17 cellular contexts compared by ENCODE assay signal in the genomic region with DNA sequence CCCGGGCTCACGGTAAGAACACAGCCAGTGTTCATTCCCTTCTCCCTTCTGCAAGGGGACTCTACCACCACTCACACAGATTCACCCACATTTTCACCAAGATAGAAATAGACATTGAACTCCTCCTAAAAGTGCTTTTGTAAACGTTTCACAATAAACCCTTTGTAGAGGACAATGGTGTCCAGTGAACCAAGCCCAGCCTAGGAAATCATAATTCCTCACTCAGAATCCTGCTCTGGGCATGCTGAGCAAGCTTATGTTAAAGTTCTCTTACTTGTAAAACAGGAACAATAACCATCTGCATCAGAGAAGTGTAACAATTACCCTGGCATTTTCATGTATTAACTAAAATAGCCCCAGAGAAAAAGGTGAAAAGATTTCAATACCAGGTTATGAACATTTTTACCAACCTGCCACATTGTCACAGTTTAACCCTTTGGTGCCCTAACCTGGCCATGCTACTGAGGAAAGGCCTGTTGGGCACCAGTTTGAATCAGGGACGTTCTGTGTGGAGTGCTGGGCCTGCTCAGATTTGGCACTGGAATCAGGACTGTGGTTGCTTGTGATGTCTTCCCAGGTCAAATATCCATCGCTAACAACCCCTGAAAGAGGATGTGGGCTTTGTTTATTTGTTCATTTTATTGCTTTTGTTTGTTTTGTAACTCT. TPM values are rescaled to one million over a fixed set of nuclear protein-coding genes. Genes with fewer than 3 reads are reported as not detected.
A peak's percentile ranks its signal among the peaks of the same experiment; 100 is the strongest.
DNase-seq lines count a peak whose midpoint lies in the region; ATAC-seq and TF ChIP-seq lines count a peak whose summit lies in the region.
"Had no signal": no experiment of that assay in that cellular context is flagged by ENCODE, and none has a peak within 500 bp of the region (broad histone marks: within the 10 kb centered on the region; RNA-seq: fewer than 3 reads in every experiment).

No MANE protein-coding gene starts in this region.

- no peak overlapping the region for H3K4me3 Mint-ChIP-seq in activated CD4-positive, alpha-beta T cell treated with anti-CD3 and anti-CD28 coated beads, Interleukin-2, amount 10 ng/mL, durations not matched to agents 24 days and 14 days
- no peak overlapping the region for H3K4me3 Mint-ChIP-seq in activated CD8-positive, alpha-beta T cell treated with anti-CD3 and anti-CD28 coated beads for 36 hours

- H3K36me3 Mint-ChIP-seq in activated CD4-positive, alpha-beta T cell treated with anti-CD3 and anti-CD28 coated beads, Interleukin-2, amount 10 ng/mL, durations not matched to agents 24 days and 14 days (ENCODE audit: low read depth): peaks cover 5% of the 10 kb centered on the region
- no peaks in the 10 kb centered on the region for H3K36me3 Mint-ChIP-seq in activated CD8-positive, alpha-beta T cell treated with anti-CD3 and anti-CD28 coated beads for 36 hours (ENCODE audit: low read depth)

- H3K4me2 ChIP-seq in smooth muscle cell: no peak overlapping the region
- H3K4me2 ChIP-seq: PC-9 had no signal

- H3K9me3 ChIP-seq in smooth muscle cell (replicated peaks; ENCODE audit: low read depth): no peaks in the 10 kb centered on the region
- H3K9me3 ChIP-seq in colonic mucosa: no peaks in the 10 kb centered on the region

- H3K36me3 ChIP-seq in smooth muscle cell (ENCODE audit: low read depth) (no peaks in the 10 kb centered on the region), colonic mucosa (no peaks in the 10 kb centered on the region)
- H3K36me3 ChIP-seq: brain microvascular endothelial cell had no signal

- intact Hi-C loops in activated CD4-positive, alpha-beta T cell treated with anti-CD3 and anti-CD28 coated beads, Interleukin-2, amount 10 ng/mL, durations not matched to agents 24 days and 14 days (cut with micrococcal nuclease): loop anchor here (5.0 to 10.0 kb wide), 2 partner anchors 397 to 535 kb away; partner anchors contain the start of genes PPP4R1 and RALBP1
- intact Hi-C loops in activated CD8-positive, alpha-beta T cell treated with anti-CD3 and anti-CD28 coated beads for 36 hours (cut with micrococcal nuclease): loop anchor here (5.0 kb wide), 1 partner anchor 57 kb away; the partner anchor contains the start of gene ANKRD12
- intact Hi-C loops in colonic mucosa (cut with DNase I): loop anchor here (10.0 kb wide), 2 partner anchors 255 to 435 kb away; partner anchors contain the start of gene TWSG1

- POLR2A ChIA-PET in activated CD8-positive, alpha-beta T cell treated with anti-CD3 and anti-CD28 coated beads for 36 hours (lab: Charles Lee): interaction anchor here (1.1 to 3.7 kb wide), 8 partner anchors 8 to 59 kb away, joined by 3 to 81 read pairs (median 4); partner anchors contain the start of genes ANKRD12 and NDUFV2

- WGBS in smooth muscle cell (ENCODE audit: low lambda C conversion rate): 67% methylated on average over 5 of the region's 5 CpGs

- H3K4me3 ChIP-seq in smooth muscle cell (no peak overlapping the region), colonic mucosa (no peak overlapping the region)
- H3K4me3 ChIP-seq: PC-9 had no signal

- DNase-seq in activated CD4-positive, alpha-beta T cell treated with anti-CD3 and anti-CD28 coated beads, Interleukin-2, amount 10 ng/mL, durations not matched to agents 24 days and 14 days: no peak
- DNase-seq in activated CD4-positive, alpha-beta T cell treated with anti-CD3 and anti-CD28 coated beads, Interleukin-2, amount 50 U/mL, for 1 hour: no peak
- DNase-seq in activated CD8-positive, alpha-beta T cell treated with anti-CD3 and anti-CD28 coated beads for 36 hours: no peak
- DNase-seq in globus pallidus (ENCODE audit: low spot score): peak; percentile 84
- DNase-seq in smooth muscle cell (lab: John Stamatoyannopoulos, UW; ENCODE audit: unreplicated experiment): no peak
- no peak for DNase-seq in iPS-NIHi11 (ENCODE audit: low spot score)
- DNase-seq in D341Med (ENCODE audit: low spot score): no peak
- DNase-seq in colonic mucosa: no peak
- DNase-seq: activated CD4-positive, CD25-positive, alpha-beta regulatory T cell treated with anti-CD3 and anti-CD28 coated beads, Interleukin-2, amount 50 U/mL, for 72 hours; brain microvascular endothelial cell; effector CD8-positive, alpha-beta T cell; foreskin keratinocyte; GF-D8; NCI-H146; NCI-H510A treated with DMSO at 0.1 percent for 48 hours; PC-9; stimulated activated CD4-positive, alpha-beta T cell treated with anti-CD3 and anti-CD28 coated beads, Interleukin-2, amount 100 ng/mL, for 24 hours had no signal

- H3F3A ChIP-seq in smooth muscle cell (ENCODE audit: low read depth): peaks cover 5% of the 10 kb centered on the region

- peak overlapping the region; percentile 76 for H3K27ac Mint-ChIP-seq in activated CD4-positive, alpha-beta T cell treated with anti-CD3 and anti-CD28 coated beads, Interleukin-2, amount 10 ng/mL, durations not matched to agents 24 days and 14 days
- H3K27ac Mint-ChIP-seq in activated CD8-positive, alpha-beta T cell treated with anti-CD3 and anti-CD28 coated beads for 36 hours: peak overlapping the region; percentile 14

- no peaks in the 10 kb centered on the region for H3K9me3 Mint-ChIP-seq in activated CD4-positive, alpha-beta T cell treated with anti-CD3 and anti-CD28 coated beads, Interleukin-2, amount 10 ng/mL, durations not matched to agents 24 days and 14 days
- no peaks in the 10 kb centered on the region for H3K9me3 Mint-ChIP-seq in activated CD8-positive, alpha-beta T cell treated with anti-CD3 and anti-CD28 coated beads for 36 hours

- H3K4me1 ChIP-seq in smooth muscle cell (ENCODE audit: low read depth): no peaks in the 10 kb centered on the region
- no peaks in the 10 kb centered on the region for H3K4me1 ChIP-seq in colonic mucosa
- H3K4me1 ChIP-seq: foreskin keratinocyte had no signal

- no peaks in the 10 kb centered on the region for H3K79me2 ChIP-seq in smooth muscle cell (ENCODE audit: low read depth)

- no peak for TF ChIP-seq CTCF in activated CD8-positive, alpha-beta T cell treated with anti-CD3 and anti-CD28 coated beads for 36 hours (IDR thresholded peaks at IDR 0.05)
- TF ChIP-seq CTCF in smooth muscle cell (IDR thresholded peaks at IDR 0.05; ENCODE audit: borderline replicate concordance, insufficient read depth, poor library complexity, severe bottlenecking): no peak
- TF ChIP-seq CTCF in colonic mucosa (IDR thresholded peaks at IDR 0.05): no peak

- H2AFZ ChIP-seq in smooth muscle cell (ENCODE audit: low read depth): peak overlapping the region; percentile 36
- H2AFZ ChIP-seq: PC-9 had no signal

- H3K4me1 Mint-ChIP-seq in activated CD4-positive, alpha-beta T cell treated with anti-CD3 and anti-CD28 coated beads, Interleukin-2, amount 10 ng/mL, durations not matched to agents 24 days and 14 days: peaks cover 48% of the 10 kb centered on the region
- peaks cover 36% of the 10 kb centered on the region for H3K4me1 Mint-ChIP-seq in activated CD8-positive, alpha-beta T cell treated with anti-CD3 and anti-CD28 coated beads for 36 hours (ENCODE audit: low read depth)

- CTCF ChIA-PET in activated CD8-positive, alpha-beta T cell treated with anti-CD3 and anti-CD28 coated beads for 36 hours (lab: Charles Lee): interaction anchor here (1.0 to 1.2 kb wide), 3 partner anchors 10 to 68 kb away, joined by 3 to 4 read pairs (median 3); no protein-coding TSS in a partner anchor

- H4K20me1 ChIP-seq in smooth muscle cell (ENCODE audit: low read depth): no peaks in the 10 kb centered on the region

- no peaks in the 10 kb centered on the region for H3K27me3 Mint-ChIP-seq in activated CD4-positive, alpha-beta T cell treated with anti-CD3 and anti-CD28 coated beads, Interleukin-2, amount 10 ng/mL, durations not matched to agents 24 days and 14 days
- H3K27me3 Mint-ChIP-seq in activated CD8-positive, alpha-beta T cell treated with anti-CD3 and anti-CD28 coated beads for 36 hours: no peaks in the 10 kb centered on the region

- H3K9ac ChIP-seq in smooth muscle cell (ENCODE audit: low read depth) (no peak overlapping the region), colonic mucosa (ENCODE audit: low read depth in 2 of 2, low read length in 2 of 2) (no peak overlapping the region)

- no peaks in the 10 kb centered on the region for H3K27me3 ChIP-seq in smooth muscle cell (ENCODE audit: low read depth)
- H3K27me3 ChIP-seq in colonic mucosa: no peaks in the 10 kb centered on the region
- H3K27me3 ChIP-seq: brain microvascular endothelial cell, foreskin keratinocyte had no signal

- no peak for ATAC-seq in activated CD8-positive, alpha-beta T cell treated with anti-CD3 and anti-CD28 coated beads for 36 hours
- ATAC-seq: foreskin keratinocyte had no signal

- no peak overlapping the region for H3K27ac ChIP-seq in smooth muscle cell (ENCODE audit: low read depth)
- no peak overlapping the region for H3K27ac ChIP-seq in colonic mucosa
- H3K27ac ChIP-seq: brain microvascular endothelial cell, foreskin keratinocyte, PC-9 had no signal

RNA-seq across cellular contexts. Expression of gene NDUFV2, which starts 22.5 kb away (rescaled TPM):
- total RNA-seq in activated CD4-positive, alpha-beta T cell treated with anti-CD3 and anti-CD28 coated beads, Interleukin-2, amount 10 ng/mL, durations not matched to agents 24 days and 14 days: 357 and 360 TPM in 2 replicates
- total RNA-seq in activated CD8-positive, alpha-beta T cell treated with anti-CD3 and anti-CD28 coated beads for 36 hours: 100 to 1,000 TPM; 324 to 332 TPM
- total RNA-seq in smooth muscle cell (117 and 131 TPM in 2 replicates), colonic mucosa (100 to 1,000 TPM; 175 to 203 TPM)
- polyA plus RNA-seq in smooth muscle cell: 153 and 200 TPM in 2 replicates

RNA-seq across cellular contexts. Expression of gene ANKRD12, which starts 56.6 kb away (rescaled TPM):
- total RNA-seq in activated CD4-positive, alpha-beta T cell treated with anti-CD3 and anti-CD28 coated beads, Interleukin-2, amount 10 ng/mL, durations not matched to agents 24 days and 14 days: 60.8 TPM in 2 replicates
- total RNA-seq in activated CD8-positive, alpha-beta T cell treated with anti-CD3 and anti-CD28 coated beads for 36 hours: 10 to 100 TPM; 62.5 to 68.4 TPM
- total RNA-seq in smooth muscle cell (28.8 and 36.3 TPM in 2 replicates), colonic mucosa (10 to 100 TPM; 27.9 to 55.7 TPM)
- 40.3 and 43.7 TPM in 2 replicates for polyA plus RNA-seq in smooth muscle cell
